In genomic region chr11:13082588-13082987, GRCh38 we compare ENCODE assay signal across 23 cellular contexts.
"Had no signal": no experiment of that assay in that cellular context is flagged by ENCODE, and none has a peak within 500 bp of the region (broad histone marks: within the 10 kb centered on the region; RNA-seq: fewer than 3 reads in every experiment).

No MANE protein-coding gene starts in this region.

- DNase-seq: colonic mucosa; cortex of kidney; dermis blood vessel endothelial cell; dorsolateral prefrontal cortex; effector CD4-positive, alpha-beta T cell; effector CD8-positive, alpha-beta T cell; effector memory CD4-positive, alpha-beta T cell; effector memory CD8-positive, alpha-beta T cell; endodermal cell; erythroblast; esophagus squamous epithelium; foreskin fibroblast; foreskin keratinocyte; foreskin melanocyte; gastrocnemius medialis; glutamatergic neuron; head of caudate nucleus; heart left ventricle had no signal

- H3K36me3 ChIP-seq: colonic mucosa, esophagus squamous epithelium, gastrocnemius medialis, gastroesophageal sphincter, heart left ventricle had no signal

- H3K4me3 ChIP-seq: colonic mucosa, coronary artery, dorsolateral prefrontal cortex, esophagus squamous epithelium, gastrocnemius medialis, gastroesophageal sphincter, heart left ventricle had no signal

- H3K9me3 Mint-ChIP-seq: dendritic cell treated with granulocyte-macrophage colony-stimulating factor and Interleukin-4, amounts not matched to agents 40 ng/mL and 50 ng/mL, for 4 days; effector memory CD8-positive, alpha-beta T cell had no signal

- H3K4me3 Mint-ChIP-seq: dendritic cell treated with granulocyte-macrophage colony-stimulating factor and Interleukin-4, amounts not matched to agents 40 ng/mL and 50 ng/mL, for 4 days; effector memory CD8-positive, alpha-beta T cell; endodermal cell had no signal

- H3K4me1 ChIP-seq: colonic mucosa, foreskin keratinocyte, gastrocnemius medialis, gastroesophageal sphincter, heart left ventricle had no signal

- H3K27ac ChIP-seq: colonic mucosa, coronary artery, dorsolateral prefrontal cortex, epithelial cell of prostate, esophagus squamous epithelium, foreskin keratinocyte, gastrocnemius medialis, gastroesophageal sphincter, heart left ventricle had no signal

- ATAC-seq: effector memory CD8-positive, alpha-beta T cell; esophagus mucosa; foreskin keratinocyte; gastrocnemius medialis; gastroesophageal sphincter; heart left ventricle had no signal

- H3K27ac Mint-ChIP-seq: dendritic cell treated with granulocyte-macrophage colony-stimulating factor and Interleukin-4, amounts not matched to agents 40 ng/mL and 50 ng/mL, for 4 days; effector memory CD8-positive, alpha-beta T cell; endodermal cell had no signal

- H3K27me3 ChIP-seq: colonic mucosa, foreskin keratinocyte, gastrocnemius medialis had no signal

- H3K4me1 Mint-ChIP-seq: endodermal cell had no signal

- H3K9me3 ChIP-seq: colonic mucosa, esophagus squamous epithelium, gastrocnemius medialis had no signal
